In genomic region chr12:76183459-76184186, GRCh38 we compare ENCODE assay signal across 9 cellular contexts.
DNase-seq lines count a peak whose midpoint lies in the region; ATAC-seq and FAIRE-seq lines count a peak whose summit lies in the region.
"Had no signal": no experiment of that assay in that cellular context is flagged by ENCODE, and none has a peak within 500 bp of the region (broad histone marks: within the 10 kb centered on the region; RNA-seq: fewer than 3 reads in every experiment).

No MANE protein-coding gene starts in this region.

- POLR2A ChIA-PET in CD4-positive, alpha-beta memory T cell (lab: Charles Lee; ENCODE audit: partially characterized antibody): no interaction called here

- H3K27me3 ChIP-seq in right cardiac atrium (ENCODE audit: control insufficient read depth, insufficient read depth): no peaks in the 10 kb centered on the region
- H3K27me3 ChIP-seq in CD4-positive, alpha-beta memory T cell (ENCODE audit: insufficient read depth, low read length): no peaks in the 10 kb centered on the region

- H3K9me3 Mint-ChIP-seq in CD4-positive, alpha-beta memory T cell: no peaks in the 10 kb centered on the region

- no peaks in the 10 kb centered on the region for H3K36me3 Mint-ChIP-seq in CD4-positive, alpha-beta memory T cell

- H3K27me3 Mint-ChIP-seq in CD4-positive, alpha-beta memory T cell: peaks cover 4 to 5% of the 10 kb centered on the region in 2 donors

- no peak overlapping the region for H3K27ac Mint-ChIP-seq in CD4-positive, alpha-beta memory T cell

- peak; percentile 93 for FAIRE-seq in RCC 7860 (lab: Jason Lieb, UNC)

- WGBS in right cardiac atrium: 32% methylated on average over 4 of the region's 4 CpGs

- CTCF ChIA-PET in CD4-positive, alpha-beta memory T cell (lab: Charles Lee; ENCODE audit: partially characterized antibody): no interaction called here

- no peak overlapping the region for H3K27ac ChIP-seq in right cardiac atrium (ENCODE audit: low read length)
- H3K27ac ChIP-seq in CD4-positive, alpha-beta memory T cell (ENCODE audit: low read depth, low read length): no peak overlapping the region
- H3K27ac ChIP-seq: thoracic aorta had no signal

- H3K4me1 ChIP-seq in right cardiac atrium (ENCODE audit: control insufficient read depth, insufficient read depth, low read length): no peaks in the 10 kb centered on the region
- no peaks in the 10 kb centered on the region for H3K4me1 ChIP-seq in CD4-positive, alpha-beta memory T cell (ENCODE audit: insufficient read depth, low read length)

- no peaks in the 10 kb centered on the region for H3K36me3 ChIP-seq in CD4-positive, alpha-beta memory T cell (ENCODE audit: insufficient read depth, low read length)
- H3K36me3 ChIP-seq: thoracic aorta had no signal

- DNase-seq in right cardiac atrium (peak in 1 of 3 donors; percentile 21), left ventricle myocardium superior (no peak), RCC 7860 (ENCODE audit: low spot score) (peak; percentile 95), fibroblast of gingiva (ENCODE audit: low read depth) (peak; percentile 90)
- peak; percentile 41 to 49 (median 48) for DNase-seq in stimulated activated CD4-positive, alpha-beta T cell treated with anti-CD3 and anti-CD28 coated beads, TNF-alpha, amount 100 ng/mL, for 48 hours (ENCODE audit: low read depth in 3 of 3)
- no peak for DNase-seq in CD4-positive, alpha-beta memory T cell
- no peak for DNase-seq in central memory CD4-positive, alpha-beta T cell

- no peaks in the 10 kb centered on the region for H3K4me1 Mint-ChIP-seq in CD4-positive, alpha-beta memory T cell

- H3K9me3 ChIP-seq in right cardiac atrium (ENCODE audit: control insufficient read depth, low read length): no peaks in the 10 kb centered on the region
- no peaks in the 10 kb centered on the region for H3K9me3 ChIP-seq in CD4-positive, alpha-beta memory T cell (ENCODE audit: control insufficient read depth in 1 of 2, low read length in 2 of 2)
- H3K9me3 ChIP-seq: thoracic aorta had no signal

- no peak overlapping the region for H3K4me3 ChIP-seq in right cardiac atrium (ENCODE audit: low read length)
- H3K4me3 ChIP-seq in CD4-positive, alpha-beta memory T cell (ENCODE audit: low read length in 2 of 2): no peak overlapping the region
- H3K4me3 ChIP-seq: thoracic aorta had no signal

- H3K4me3 Mint-ChIP-seq in CD4-positive, alpha-beta memory T cell: no peak overlapping the region

- ATAC-seq in right cardiac atrium (peak; percentile 33 to 48), left ventricle myocardium superior (no peak), HG02938 (IDR thresholded peaks at IDR 0.05; ENCODE audit: unreplicated experiment) (peak; percentile 96)

- intact Hi-C loops in right cardiac atrium (cut with DNase I): no loop called here
- intact Hi-C loops in left ventricle myocardium superior (cut with micrococcal nuclease): no loop called here
- intact Hi-C loops in CD4-positive, alpha-beta memory T cell (cut with micrococcal nuclease): no loop called here

Comparison
In these comparisons a context has a peak if more than half of its experiments do, and no peak if none do; other contexts are left out.
1. DNase-seq: peak in RCC 7860 (single experiment), fibroblast of gingiva (single experiment) and stimulated activated CD4-positive, alpha-beta T cell treated with anti-CD3 and anti-CD28 coated beads, TNF-alpha, amount 100 ng/mL, for 48 hours (3 of 3); none in left ventricle myocardium superior (single experiment), CD4-positive, alpha-beta memory T cell (0 of 5) and central memory CD4-positive, alpha-beta T cell (single experiment).